7 cellular contexts compared by ENCODE assay signal in the genomic region with DNA sequence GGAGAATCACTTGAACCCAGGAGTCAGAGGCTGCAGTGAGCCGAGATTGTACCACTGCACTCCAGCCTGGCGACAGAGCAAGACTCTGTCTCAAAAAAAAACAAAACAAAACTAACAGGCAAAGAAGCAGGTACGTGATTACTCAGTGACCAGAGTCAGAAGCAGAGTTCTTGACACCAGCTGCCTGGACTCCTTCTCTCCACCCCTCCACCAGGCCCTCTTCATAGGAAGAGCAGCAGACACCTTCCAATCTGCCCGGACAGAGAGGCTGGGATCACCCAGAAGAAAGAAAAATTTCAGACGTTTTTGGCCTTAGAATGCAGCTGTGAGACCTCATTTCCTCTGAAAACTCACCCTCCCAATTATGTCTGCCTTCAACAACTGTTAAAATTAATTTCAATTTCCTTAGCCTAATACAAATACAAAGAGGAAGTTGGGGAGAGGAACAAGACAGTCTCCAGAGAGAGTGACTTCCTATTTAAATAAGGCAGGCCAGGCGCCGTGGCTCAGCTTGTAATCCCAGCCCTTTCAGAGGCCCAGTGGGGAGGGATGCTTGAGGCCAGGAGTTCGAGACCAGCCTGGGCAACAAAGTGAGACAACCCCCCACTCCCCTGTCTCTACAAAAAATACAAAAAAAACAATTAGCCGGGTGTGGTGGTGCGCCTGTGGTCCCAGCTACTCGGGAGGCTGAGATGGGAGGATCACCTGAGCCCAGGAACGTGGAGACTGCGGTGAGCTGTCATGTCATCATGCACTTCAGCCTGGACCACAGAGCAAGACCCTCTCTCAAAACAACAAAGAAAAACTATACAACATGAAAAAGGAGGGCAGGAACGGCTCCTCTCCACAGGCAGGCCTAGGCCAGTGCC. TPM values are rescaled to one million over a fixed set of nuclear protein-coding genes. Genes with fewer than 3 reads are reported as not detected.
A peak's percentile ranks its signal among the peaks of the same experiment; 100 is the strongest.
DNase-seq lines count a peak whose midpoint lies in the region; TF ChIP-seq lines count a peak whose summit lies in the region.

No MANE protein-coding gene starts in this region.

- H3K4me2 ChIP-seq in GM23248 (ENCODE audit: unreplicated experiment), result peak overlapping the region; percentile 99

- no peaks in the 10 kb centered on the region for H4K20me1 ChIP-seq in GM23248 (ENCODE audit: insufficient read depth)

- no peaks in the 10 kb centered on the region for H3K9me2 ChIP-seq in GM23248 (ENCODE audit: insufficient read depth)

- no peak for TF ChIP-seq CTCF in nephron (IDR thresholded peaks at IDR 0.05; ENCODE audit: unreplicated experiment in 3 of 3)

- H3K27me3 ChIP-seq in GM23248 (replicated peaks; ENCODE audit: insufficient read depth), result no peaks in the 10 kb centered on the region
- H3K27me3 ChIP-seq in effector memory CD4-positive, alpha-beta T cell (replicated peaks; ENCODE audit: control insufficient read depth, insufficient read depth, low read length, poor library complexity, severe bottlenecking), result no peaks in the 10 kb centered on the region

- H3K36me3 ChIP-seq in GM23248 (ENCODE audit: low read depth), result no peaks in the 10 kb centered on the region
- peaks cover 4% of the 10 kb centered on the region for H3K36me3 ChIP-seq in effector memory CD4-positive, alpha-beta T cell (ENCODE audit: control insufficient read depth, insufficient read depth, low read length)

- H3K27me3 Mint-ChIP-seq in nephron (ENCODE audit: low read depth), result peaks cover 11% of the 10 kb centered on the region

- peaks cover 52% of the 10 kb centered on the region for H3K4me1 Mint-ChIP-seq in nephron

- H2AFZ ChIP-seq in GM23248, result no peak overlapping the region

- peaks cover 14% of the 10 kb centered on the region for H3K4me1 ChIP-seq in GM23248 (ENCODE audit: insufficient read depth)
- H3K4me1 ChIP-seq in effector memory CD4-positive, alpha-beta T cell (ENCODE audit: control insufficient read depth, insufficient read depth, low read length, poor library complexity, severe bottlenecking), result peaks cover 20% of the 10 kb centered on the region

- H3K9ac ChIP-seq in GM23248, result peak overlapping the region; percentile 85

- no peaks in the 10 kb centered on the region for H3F3A ChIP-seq in GM23248 (ENCODE audit: insufficient read depth)

- H3K36me3 Mint-ChIP-seq in nephron (ENCODE audit: low read depth), result peaks cover 8% of the 10 kb centered on the region

- in situ Hi-C loops in GM23248 (cut with MboI), result no loop called here

- DNase-seq in GM23248 (peak; percentile 20), OCI-M2 (lab: John Stamatoyannopoulos, UW; ENCODE audit: unreplicated experiment) (peak; percentile 10), DMS79 treated with DMSO at 0.1 percent for 48 hours (lab: John Stamatoyannopoulos, UW) (no peak), NCI-H2196 (lab: John Stamatoyannopoulos, UW; ENCODE audit: unreplicated experiment) (no peak)
- DNase-seq in effector memory CD4-positive, alpha-beta T cell, result no peak
- no peak for DNase-seq in stimulated activated CD8-positive, alpha-beta memory T cell treated with anti-CD3 and anti-CD28 coated beads, Interleukin-4, amount 100 ng/mL, for 48 hours

- peak overlapping the region; percentile 33 to 89 (median 83) for H3K27ac Mint-ChIP-seq in nephron

- H3K4me3 Mint-ChIP-seq in nephron, result peak overlapping the region; percentile 86 to 96 (median 89)

- H3K9me3 Mint-ChIP-seq in nephron, result no peaks in the 10 kb centered on the region

- H3K9me3 ChIP-seq in GM23248 (ENCODE audit: low read depth), result no peaks in the 10 kb centered on the region
- H3K9me3 ChIP-seq in effector memory CD4-positive, alpha-beta T cell (ENCODE audit: control insufficient read depth, low read length), result no peaks in the 10 kb centered on the region

- H3K79me2 ChIP-seq in GM23248 (ENCODE audit: insufficient read depth), result peaks cover 58% of the 10 kb centered on the region

- peak overlapping the region; percentile 40; the same call in 1 of the 2 replicates for H3K27ac ChIP-seq in GM23248
- no peak overlapping the region for H3K27ac ChIP-seq in effector memory CD4-positive, alpha-beta T cell (ENCODE audit: insufficient read depth, low read length, poor library complexity, severe bottlenecking)

- H3K4me3 ChIP-seq in GM23248, result peak overlapping the region; percentile 84
- H3K4me3 ChIP-seq in effector memory CD4-positive, alpha-beta T cell (ENCODE audit: insufficient read depth, low read depth, low read length, poor library complexity, severe bottlenecking), result peak overlapping the region; percentile 78

- 71 to 74% methylated on average over 14 of the region's 14 CpGs for WGBS in GM23248 (ENCODE audit: low coverage in 1 of 2, low lambda C conversion rate in 2 of 2, missing lambda C conversion rate in 2 of 2), 2 experiments

RNA-seq across cellular contexts. Expression of a gene that starts 1.6 kb away (rescaled TPM):
- 67.0 and 85.5 TPM in 2 replicates for total RNA-seq in GM23248 (2014; rRNA removed; shearing (Covaris generic))
- 33.1 and 33.5 TPM in 2 replicates for polyA plus RNA-seq in GM23248 (2016; fragmentation: Nextera tagmentation; extraction: Ambion mirVana)

RNA-seq across cellular contexts. Expression of a gene that starts 14.6 kb away (rescaled TPM):
- total RNA-seq in GM23248 (2014; rRNA removed; shearing (Covaris generic)), result 6.8 and 17.8 TPM in 2 replicates
- polyA plus RNA-seq in GM23248 (2016; fragmentation: Nextera tagmentation; extraction: Ambion mirVana), result 27.0 and 28.7 TPM in 2 replicates

RNA-seq across cellular contexts. Expression of a gene that starts 38.6 kb away (rescaled TPM):
- total RNA-seq in GM23248 (2014; rRNA removed; shearing (Covaris generic)), result 17.4 and 28.5 TPM in 2 replicates
- polyA plus RNA-seq in GM23248 (2016; fragmentation: Nextera tagmentation; extraction: Ambion mirVana), result 192 and 195 TPM in 2 replicates

Comparison
In these comparisons a context has a peak if more than half of its experiments do, and no peak if none do; other contexts are left out.
1. DNase-seq: peak in GM23248 (single experiment) and OCI-M2 (single experiment); none in effector memory CD4-positive, alpha-beta T cell (0 of 3), stimulated activated CD8-positive, alpha-beta memory T cell treated with anti-CD3 and anti-CD28 coated beads, Interleukin-4, amount 100 ng/mL, for 48 hours (single experiment), DMS79 treated with DMSO at 0.1 percent for 48 hours (single experiment) and NCI-H2196 (single experiment).